Comparison of ENCODE assay signal across 15 cellular contexts in the genomic region with DNA sequence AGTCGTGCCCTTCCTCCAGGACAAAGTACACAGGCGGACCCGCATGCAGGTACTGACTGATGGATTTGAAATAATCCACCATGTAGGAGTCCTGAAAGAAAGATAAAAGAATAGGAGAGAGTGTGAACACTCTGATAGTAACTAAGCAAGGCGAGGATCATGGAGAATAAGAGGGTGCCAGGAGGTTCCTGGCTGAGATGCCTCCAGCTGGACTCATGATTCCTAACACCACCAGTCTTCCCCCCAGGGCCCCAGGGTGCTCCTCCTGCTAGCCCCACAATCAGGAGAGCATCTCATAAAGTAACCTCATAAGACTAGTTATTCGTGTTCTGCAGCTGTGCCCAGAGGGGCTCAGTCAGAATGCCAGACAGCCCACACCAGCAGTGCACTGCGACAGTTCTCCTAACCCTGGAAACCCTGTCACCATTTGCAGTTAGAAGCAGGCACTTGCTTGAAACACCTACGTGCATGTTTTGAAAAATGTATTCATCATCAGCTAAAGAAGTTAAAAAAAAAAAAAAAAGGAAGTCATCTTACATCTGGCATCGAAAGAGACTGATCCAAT. TPM values are rescaled to one million over a fixed set of nuclear protein-coding genes. Genes with fewer than 3 reads are reported as not detected.
DNase-seq lines count a peak whose midpoint lies in the region; ATAC-seq, FAIRE-seq and TF ChIP-seq lines count a peak whose summit lies in the region.
"Had no signal": no experiment of that assay in that cellular context is flagged by ENCODE, and none has a peak within 500 bp of the region (broad histone marks: within the 10 kb centered on the region; RNA-seq: fewer than 3 reads in every experiment).

No MANE protein-coding gene starts in this region.

- H3K36me3 Mint-ChIP-seq in activated T-cell treated with anti-CD3 and anti-CD28 coated beads, Interleukin-2, amount 50 U/mL, for 24 hours (ENCODE audit: low read depth), result peaks cover 99% of the 10 kb centered on the region
- H3K36me3 Mint-ChIP-seq in activated B cell treated with CpG ODN at 0.5 μM for 24 hours (ENCODE audit: low read depth), result peaks cover 91% of the 10 kb centered on the region
- H3K36me3 Mint-ChIP-seq in stimulated activated effector memory CD8-positive, alpha-beta T cell treated with anti-CD3 and anti-CD28 coated beads, Interleukin-12 subunit alpha, Interleukin-12 subunit beta, amount 100 ng/mL, for 72 hours, result peaks cover 100% of the 10 kb centered on the region

- peak overlapping the region in 50 of 59 donors; percentile 4 to 82 (median 59) for H3K27ac ChIP-seq in dorsolateral prefrontal cortex
- H3K27ac ChIP-seq: pancreas had no signal

- no peaks in the 10 kb centered on the region for H3K9me3 Mint-ChIP-seq in activated T-cell treated with anti-CD3 and anti-CD28 coated beads, Interleukin-2, amount 50 U/mL, for 24 hours
- no peaks in the 10 kb centered on the region for H3K9me3 Mint-ChIP-seq in activated B cell treated with CpG ODN at 0.5 μM for 24 hours
- H3K9me3 Mint-ChIP-seq in stimulated activated effector memory CD8-positive, alpha-beta T cell treated with anti-CD3 and anti-CD28 coated beads, Interleukin-12 subunit alpha, Interleukin-12 subunit beta, amount 100 ng/mL, for 72 hours, result no peaks in the 10 kb centered on the region

- TF ChIP-seq CTCF in activated B cell treated with CpG ODN at 0.5 μM for 24 hours (IDR thresholded peaks at IDR 0.05) (no peak), dorsolateral prefrontal cortex (IDR thresholded peaks at IDR 0.05 in 54 of 56, conservative IDR thresholded peaks at IDR 0.05 in 2 of 56; ENCODE audit: low read depth in 1 of 56, partially characterized antibody in 56 of 56) (no peak)

- intact Hi-C loops in activated B cell treated with CpG ODN at 0.5 μM for 24 hours (cut with micrococcal nuclease) (loop anchor here (2.0 kb wide), 1 partner anchor 15 kb away; no protein-coding TSS in a partner anchor), dorsolateral prefrontal cortex (cut with DNase I) (no loop called here)

- POLR2A ChIA-PET in activated B cell treated with CpG ODN at 0.5 μM for 24 hours (lab: Charles Lee), result interaction anchor here (0.8 to 0.9 kb wide), 2 partner anchors 16 to 46 kb away, joined by 3 to 4 read pairs; partner anchors contain the start of gene NPC1

- CTCF ChIA-PET in activated B cell treated with CpG ODN at 0.5 μM for 24 hours (lab: Charles Lee), result interaction anchor here (0.9 to 2.4 kb wide), 2 partner anchors 17 to 24 kb away, joined by 3 to 10 read pairs; no protein-coding TSS in a partner anchor

- peaks cover 35% of the 10 kb centered on the region for H3K4me1 Mint-ChIP-seq in activated T-cell treated with anti-CD3 and anti-CD28 coated beads, Interleukin-2, amount 50 U/mL, for 24 hours (ENCODE audit: low read depth)
- H3K4me1 Mint-ChIP-seq in activated B cell treated with CpG ODN at 0.5 μM for 24 hours, result peaks cover 35% of the 10 kb centered on the region
- peaks cover 28% of the 10 kb centered on the region for H3K4me1 Mint-ChIP-seq in stimulated activated effector memory CD8-positive, alpha-beta T cell treated with anti-CD3 and anti-CD28 coated beads, Interleukin-12 subunit alpha, Interleukin-12 subunit beta, amount 100 ng/mL, for 72 hours

- H3K27me3 ChIP-seq in dorsolateral prefrontal cortex, result no peaks in the 10 kb centered on the region
- H3K27me3 ChIP-seq: adrenal gland, pancreas had no signal

- no peak for DNase-seq in activated T-cell treated with anti-CD3 and anti-CD28 coated beads, Interleukin-2, amount 50 U/mL, for 24 hours
- DNase-seq in activated T-cell treated with anti-CD3 and anti-CD28 coated beads, Interleukin-2, amount 50 U/mL, for 48 hours, result no peak
- no peak for DNase-seq in activated B cell treated with CpG ODN at 0.5 μM for 24 hours
- no peak for DNase-seq in dorsolateral prefrontal cortex
- no peak for DNase-seq in stimulated activated effector memory CD8-positive, alpha-beta T cell treated with anti-CD3 and anti-CD28 coated beads, Interleukin-12 subunit alpha, Interleukin-12 subunit beta, amount 100 ng/mL, for 72 hours (ENCODE audit: low spot score in 2 of 2)
- DNase-seq in GM12891 (ENCODE audit: insufficient read length, low spot score), result no peak
- no peak for DNase-seq in NCI-H2171 (lab: John Stamatoyannopoulos, UW)
- DNase-seq in RCC 7860 (ENCODE audit: low spot score), result no peak
- DNase-seq: DMS79, mammary epithelial cell, NCI-H1105 treated with DMSO at 0.1 percent for 48 hours, NCI-H345, pancreas, SW 1271 had no signal

- no peak for TF ChIP-seq POLR2A in GM12891 (IDR thresholded peaks at IDR 0.05; ENCODE audit: low read depth, low read length)

- ATAC-seq in activated B cell treated with CpG ODN at 0.5 μM for 24 hours (ENCODE audit: low read depth), result no peak
- ATAC-seq in stimulated activated effector memory CD8-positive, alpha-beta T cell treated with anti-CD3 and anti-CD28 coated beads, Interleukin-12 subunit alpha, Interleukin-12 subunit beta, amount 100 ng/mL, for 72 hours, result no peak

- no peaks in the 10 kb centered on the region for H3K27me3 Mint-ChIP-seq in activated T-cell treated with anti-CD3 and anti-CD28 coated beads, Interleukin-2, amount 50 U/mL, for 24 hours
- H3K27me3 Mint-ChIP-seq in activated B cell treated with CpG ODN at 0.5 μM for 24 hours, result no peaks in the 10 kb centered on the region

- peak overlapping the region; percentile 37 for H3K27ac Mint-ChIP-seq in activated T-cell treated with anti-CD3 and anti-CD28 coated beads, Interleukin-2, amount 50 U/mL, for 24 hours
- H3K27ac Mint-ChIP-seq in activated B cell treated with CpG ODN at 0.5 μM for 24 hours, result no peak overlapping the region
- H3K27ac Mint-ChIP-seq in stimulated activated effector memory CD8-positive, alpha-beta T cell treated with anti-CD3 and anti-CD28 coated beads, Interleukin-12 subunit alpha, Interleukin-12 subunit beta, amount 100 ng/mL, for 72 hours, result peak overlapping the region; percentile 77

- FAIRE-seq in GM12891 (lab: Jason Lieb, UNC) (no peak), RCC 7860 (lab: Jason Lieb, UNC) (no peak)
- FAIRE-seq: pancreas had no signal

- H3K4me3 Mint-ChIP-seq in activated T-cell treated with anti-CD3 and anti-CD28 coated beads, Interleukin-2, amount 50 U/mL, for 24 hours, result no peak overlapping the region
- H3K4me3 Mint-ChIP-seq in activated B cell treated with CpG ODN at 0.5 μM for 24 hours, result peak overlapping the region; percentile 33
- H3K4me3 Mint-ChIP-seq in stimulated activated effector memory CD8-positive, alpha-beta T cell treated with anti-CD3 and anti-CD28 coated beads, Interleukin-12 subunit alpha, Interleukin-12 subunit beta, amount 100 ng/mL, for 72 hours, result no peak overlapping the region

- no peak overlapping the region for H3K4me3 ChIP-seq in dorsolateral prefrontal cortex
- H3K4me3 ChIP-seq: adrenal gland, pancreas had no signal

TF ChIP-seq in GM12891, 5 proteins besides CTCF, POLR2A, EP300 and RAD21:
- no peak for TF ChIP-seq POU2F2 (IDR thresholded peaks at IDR 0.05; ENCODE audit: low read depth, low read length)
- no peak for TF ChIP-seq SPI1 (IDR thresholded peaks at IDR 0.05; ENCODE audit: low read depth, low read length)
- no peak for TF ChIP-seq TAF1 (IDR thresholded peaks at IDR 0.05; ENCODE audit: low read depth, low read length)
- TF ChIP-seq PAX5 (IDR thresholded peaks at IDR 0.05; ENCODE audit: insufficient read depth, low read length, severe bottlenecking), result no peak
- no peak for TF ChIP-seq POLR2AphosphoS5 (IDR thresholded peaks at IDR 0.05; ENCODE audit: low read depth, low read length)

RNA-seq across cellular contexts. Expression of gene RMC1, which starts 36.7 kb away (rescaled TPM):
- total RNA-seq in activated B cell treated with CpG ODN at 0.5 μM for 24 hours (58.4 and 71.2 TPM in 2 replicates), dorsolateral prefrontal cortex (10 to 100 TPM; 23.8 to 53.6 (median 39.2) TPM)
- polyA plus RNA-seq in GM12891 (2012; ENCODE audit: low read depth, missing spikeins), result 25.3 TPM

RNA-seq across cellular contexts. Expression of gene NPC1, which starts 46.3 kb away (rescaled TPM):
- 31.9 and 36.5 TPM in 2 replicates for total RNA-seq in activated B cell treated with CpG ODN at 0.5 μM for 24 hours
- total RNA-seq in dorsolateral prefrontal cortex, result 100 to 1,000 TPM in 58 of 120 experiments, 10 to 100 TPM in 62; 45.2 to 321 (median 99.6) TPM
- polyA plus RNA-seq in GM12891 (2012; ENCODE audit: low read depth, missing spikeins), result 8.0 TPM
